8 cellular contexts compared by ENCODE assay signal in the genomic region with DNA sequence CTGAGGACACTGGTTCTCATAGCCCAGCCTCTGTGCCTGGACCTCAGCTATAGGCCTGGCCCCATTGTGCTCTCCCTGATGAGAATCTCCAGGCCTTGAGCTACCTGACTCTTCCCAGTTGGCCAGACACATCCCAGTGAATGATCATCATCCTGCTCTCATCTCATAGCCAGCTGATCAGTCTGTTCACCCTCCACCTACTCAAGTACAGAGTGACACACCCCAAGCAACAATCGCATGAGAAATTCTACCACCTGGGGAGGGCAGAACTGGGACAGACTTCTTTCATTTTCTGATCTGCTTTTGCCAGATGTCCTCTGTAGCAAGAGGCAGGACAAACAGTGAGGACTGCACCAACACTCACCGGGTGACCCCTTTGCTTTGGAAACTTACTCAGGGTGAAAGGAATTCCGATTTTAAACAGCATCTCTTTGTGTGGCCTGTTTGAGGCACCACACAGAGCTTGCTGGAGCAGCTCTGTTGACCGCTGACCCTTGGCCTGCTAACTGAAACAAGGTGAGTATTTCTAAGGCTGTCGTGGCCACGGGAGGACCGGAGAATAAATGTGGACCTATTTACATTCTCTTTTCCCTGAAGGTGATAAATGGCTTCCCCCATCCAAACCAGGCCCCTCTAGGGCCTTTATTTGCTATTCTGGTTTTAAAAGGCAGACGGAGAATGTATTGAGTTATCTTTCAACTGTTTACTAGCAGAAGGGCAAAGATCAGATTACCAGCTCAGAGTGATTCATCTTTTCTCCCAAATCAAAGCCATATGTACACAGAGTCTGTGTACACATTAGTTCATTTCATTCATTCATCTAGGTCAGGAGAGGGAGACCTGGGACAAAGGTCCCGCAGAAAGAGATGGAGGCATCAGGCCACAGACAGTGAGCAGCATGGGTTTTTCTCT.
DNase-seq lines count a peak whose midpoint lies in the region; ATAC-seq, FAIRE-seq and TF ChIP-seq lines count a peak whose summit lies in the region.

No MANE protein-coding gene starts in this region.

- H3K4me3 ChIP-seq in MG63 (no peak overlapping the region), astrocyte (ENCODE audit: insufficient read depth, low read depth, low read length) (no peak overlapping the region), mucosa of rectum (ENCODE audit: low read length in 2 of 2) (no peak overlapping the region), H7 (ENCODE audit: insufficient read depth, low read depth, low read length) (no peak overlapping the region)

- H3K9me3 Mint-ChIP-seq in astrocyte (ENCODE audit: unreplicated experiment), result no peaks in the 10 kb centered on the region

- no peaks in the 10 kb centered on the region for H3K36me3 Mint-ChIP-seq in astrocyte (ENCODE audit: low read depth, unreplicated experiment)

- in situ Hi-C loops in Caki2 (cut with HindIII; ENCODE audit: low pct_unique_long_range_greater_than_20kb, low sequenced_read_pairs), result no loop called here

- no peaks in the 10 kb centered on the region for H3K27me3 ChIP-seq in MG63
- H3K27me3 ChIP-seq in astrocyte (ENCODE audit: insufficient read depth, low read length), result no peaks in the 10 kb centered on the region
- H3K27me3 ChIP-seq in mucosa of rectum (ENCODE audit: control insufficient read depth in 2 of 2, insufficient read depth in 2 of 2, low read length in 2 of 2), result no peaks in the 10 kb centered on the region
- H3K27me3 ChIP-seq in H7 (ENCODE audit: control insufficient read depth, insufficient read depth, low read length), result no peaks in the 10 kb centered on the region

- peak overlapping the region; percentile 91 for H3K27ac Mint-ChIP-seq in astrocyte (ENCODE audit: unreplicated experiment)

- peak overlapping the region; percentile 60 for H3K9ac ChIP-seq in astrocyte (ENCODE audit: low read length)
- no peak overlapping the region for H3K9ac ChIP-seq in mucosa of rectum (ENCODE audit: low read depth in 1 of 2, low read length in 2 of 2)

- no peaks in the 10 kb centered on the region for H3K79me2 ChIP-seq in astrocyte (ENCODE audit: insufficient read depth, low read length)

- H3K4me1 Mint-ChIP-seq in astrocyte (ENCODE audit: low read depth, unreplicated experiment), result peaks cover 20% of the 10 kb centered on the region

- no peaks in the 10 kb centered on the region for H3K36me3 ChIP-seq in MG63
- H3K36me3 ChIP-seq in astrocyte (ENCODE audit: insufficient read depth, low read length), result no peaks in the 10 kb centered on the region
- H3K36me3 ChIP-seq in mucosa of rectum (ENCODE audit: control insufficient read depth in 2 of 2, insufficient read depth in 2 of 2, low read length in 2 of 2), result no peaks in the 10 kb centered on the region
- H3K36me3 ChIP-seq in H7 (replicated peaks; ENCODE audit: control insufficient read depth, insufficient read depth, low read length), result no peaks in the 10 kb centered on the region

- no peaks in the 10 kb centered on the region for H3K9me3 ChIP-seq in MG63
- H3K9me3 ChIP-seq in astrocyte (ENCODE audit: insufficient read depth, low read depth, low read length), result no peaks in the 10 kb centered on the region
- no peaks in the 10 kb centered on the region for H3K9me3 ChIP-seq in mucosa of rectum (ENCODE audit: control insufficient read depth in 2 of 2, low read length in 2 of 2)

- H3K4me2 ChIP-seq in astrocyte (ENCODE audit: low read length), result peak overlapping the region; percentile 49

- H3K4me1 ChIP-seq in astrocyte (ENCODE audit: insufficient read depth, low read length) (peaks cover 24% of the 10 kb centered on the region), mucosa of rectum (ENCODE audit: control insufficient read depth in 2 of 2, insufficient read depth in 2 of 2, low read length in 2 of 2) (peaks cover 7 to 12% of the 10 kb centered on the region in 2 donors)

- peak overlapping the region; percentile 93 for H3K27ac ChIP-seq in astrocyte (ENCODE audit: low read depth, low read length)
- H3K27ac ChIP-seq in mucosa of rectum (ENCODE audit: low read depth in 2 of 2, low read length in 2 of 2), result peak overlapping the region; percentile 24 to 38

- TF ChIP-seq CTCF in astrocyte (IDR thresholded peaks at IDR 0.05; ENCODE audit: insufficient read depth, low read depth, low read length) (no peak), omental fat pad (IDR thresholded peaks at IDR 0.05) (no peak)

- H3K27me3 Mint-ChIP-seq in astrocyte (ENCODE audit: low read depth, unreplicated experiment), result no peaks in the 10 kb centered on the region

- ATAC-seq in GM18519 (IDR thresholded peaks at IDR 0.05; ENCODE audit: low FRiP score, unreplicated experiment) (no peak), omental fat pad (ENCODE audit: low FRiP score) (no peak)

- no peaks in the 10 kb centered on the region for H4K20me1 ChIP-seq in astrocyte (ENCODE audit: insufficient read depth, low read length)

- DNase-seq in Caki2 (ENCODE audit: low read depth) (peak; percentile 99), MG63 (peak; percentile 57), astrocyte (ENCODE audit: low read depth) (peak; percentile 91), H7 (no peak), omental fat pad (ENCODE audit: low spot score) (no peak)
- no peak for DNase-seq in stimulated activated CD4-positive, alpha-beta T cell treated with anti-CD3 and anti-CD28 coated beads, Interleukin-2, amount 100 ng/mL, for 48 hours

- H2AFZ ChIP-seq in astrocyte (ENCODE audit: low read depth, low read length), result peak overlapping the region; percentile 43

- H3K4me3 Mint-ChIP-seq in astrocyte (ENCODE audit: unreplicated experiment), result no peak overlapping the region

- FAIRE-seq in astrocyte (lab: Jason Lieb, UNC), result peak; percentile 59

Comparison
In these comparisons a context has a peak if more than half of its experiments do, and no peak if none do; other contexts are left out.
1. DNase-seq: peak in Caki2 (single experiment), MG63 (single experiment) and astrocyte (single experiment); none in stimulated activated CD4-positive, alpha-beta T cell treated with anti-CD3 and anti-CD28 coated beads, Interleukin-2, amount 100 ng/mL, for 48 hours (0 of 2), H7 (single experiment) and omental fat pad (single experiment).